22 cellular contexts compared by ENCODE assay signal in the genomic region with DNA sequence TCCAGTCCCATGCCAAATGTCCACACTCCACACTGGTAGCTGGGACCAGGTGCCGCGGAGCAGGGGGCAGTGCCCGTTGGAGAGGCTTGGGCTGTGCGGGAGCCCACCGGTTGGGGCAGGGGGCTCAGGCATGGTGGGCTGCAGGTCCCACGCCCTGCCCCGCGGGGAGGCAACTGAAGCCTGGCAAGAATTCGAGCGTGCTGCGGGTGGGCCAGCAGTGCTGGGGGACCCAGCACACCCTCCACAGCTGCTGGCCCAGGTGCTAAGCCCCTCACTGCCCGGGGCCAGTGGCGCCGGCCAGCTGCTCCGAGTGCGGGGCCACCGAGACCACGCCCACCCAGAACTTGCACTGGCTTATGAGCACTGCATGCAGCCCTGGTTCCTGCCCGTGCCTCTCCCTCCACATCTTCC.
DNase-seq lines count a peak whose midpoint lies in the region; ATAC-seq and TF ChIP-seq lines count a peak whose summit lies in the region.
"Had no signal": no experiment of that assay in that cellular context is flagged by ENCODE, and none has a peak within 500 bp of the region (broad histone marks: within the 10 kb centered on the region; RNA-seq: fewer than 3 reads in every experiment).

No MANE protein-coding gene starts in this region.

- peaks cover 11 to 12% of the 10 kb centered on the region in 2 donors for H3K9me3 Mint-ChIP-seq in stimulated activated naive CD8-positive, alpha-beta T cell treated with anti-CD3 and anti-CD28 coated beads, Interleukin-15, amount 100 ng/mL, for 72 hours
- peaks cover 3% of the 10 kb centered on the region for H3K9me3 Mint-ChIP-seq in stimulated activated memory B cell treated with anti-CD40 and anti-IgM and Interleukin-4, amounts not matched to agents 10 μg/mL and 1 μg/mL and 100 μg/mL, for 72 hours

- H3K4me1 Mint-ChIP-seq in stimulated activated naive CD8-positive, alpha-beta T cell treated with anti-CD3 and anti-CD28 coated beads, Interleukin-15, amount 100 ng/mL, for 72 hours = no peaks in the 10 kb centered on the region
- H3K4me1 Mint-ChIP-seq in stimulated activated memory B cell treated with anti-CD40 and anti-IgM and Interleukin-4, amounts not matched to agents 10 μg/mL and 1 μg/mL and 100 μg/mL, for 72 hours = no peaks in the 10 kb centered on the region
- H3K4me1 Mint-ChIP-seq: B cell; CD8-positive, alpha-beta memory T cell; GM23338; H9 had no signal

- H3K4me2 ChIP-seq in neuronal stem cell (ENCODE audit: insufficient read depth, low read length, poor library complexity, severe bottlenecking) = no peak overlapping the region
- H3K4me2 ChIP-seq: BLaER1, GM23338 had no signal

- H4K8ac ChIP-seq in neuronal stem cell (ENCODE audit: low read depth, low read length) = no peak overlapping the region

- H3K27me3 Mint-ChIP-seq in stimulated activated naive CD8-positive, alpha-beta T cell treated with anti-CD3 and anti-CD28 coated beads, Interleukin-15, amount 100 ng/mL, for 72 hours = no peaks in the 10 kb centered on the region
- H3K27me3 Mint-ChIP-seq in stimulated activated memory B cell treated with anti-CD40 and anti-IgM and Interleukin-4, amounts not matched to agents 10 μg/mL and 1 μg/mL and 100 μg/mL, for 72 hours = no peaks in the 10 kb centered on the region
- H3K27me3 Mint-ChIP-seq: B cell; CD4-positive, alpha-beta T cell; CD8-positive, alpha-beta memory T cell had no signal

- no peak overlapping the region for H3K27ac ChIP-seq in neuronal stem cell (replicated peaks; ENCODE audit: low read length)
- H3K27ac ChIP-seq in effector memory CD4-positive, alpha-beta T cell (ENCODE audit: insufficient read depth, low read length, poor library complexity, severe bottlenecking) = no peak overlapping the region
- H3K27ac ChIP-seq: 22Rv1, BLaER1, C4-2B had no signal

- no peak overlapping the region for H2BK5ac ChIP-seq in neuronal stem cell (ENCODE audit: low read length)

- H2BK15ac ChIP-seq in neuronal stem cell (ENCODE audit: low read length) = no peak overlapping the region

- H3K27ac Mint-ChIP-seq in stimulated activated naive CD8-positive, alpha-beta T cell treated with anti-CD3 and anti-CD28 coated beads, Interleukin-15, amount 100 ng/mL, for 72 hours = peak overlapping the region in 1 of 2 donors; percentile 77
- no peak overlapping the region for H3K27ac Mint-ChIP-seq in stimulated activated memory B cell treated with anti-CD40 and anti-IgM and Interleukin-4, amounts not matched to agents 10 μg/mL and 1 μg/mL and 100 μg/mL, for 72 hours
- H3K27ac Mint-ChIP-seq: B cell; CD4-positive, alpha-beta T cell; CD8-positive, alpha-beta memory T cell; GM23338; H9 had no signal

- H3K4me3 ChIP-seq in neuronal stem cell (ENCODE audit: low read length in 2 of 2) = no peak overlapping the region
- H3K4me3 ChIP-seq in effector memory CD4-positive, alpha-beta T cell (ENCODE audit: insufficient read depth, low read depth, low read length, poor library complexity, severe bottlenecking) = no peak overlapping the region
- H3K4me3 ChIP-seq: BLaER1, GM12878, GM23338 had no signal

- no peak for TF ChIP-seq POLR2A in erythroblast (IDR thresholded peaks at IDR 0.05; ENCODE audit: low read length)

- no peak for DNase-seq in stimulated activated naive CD8-positive, alpha-beta T cell treated with anti-CD3 and anti-CD28 coated beads, Interleukin-15, amount 100 ng/mL, for 72 hours
- no peak for DNase-seq in stimulated activated naive CD8-positive, alpha-beta T cell treated with anti-CD3 and anti-CD28 coated beads, Interleukin-15, Interleukin-2, amounts not matched to agents 100 U/mL and 50 U/mL, for 24 hours
- DNase-seq in neuronal stem cell (ENCODE audit: low spot score) (no peak), amniotic stem cell (lab: John Stamatoyannopoulos, UW) (no peak), erythroblast (lab: John Stamatoyannopoulos, UW) (no peak)
- DNase-seq in effector memory CD4-positive, alpha-beta T cell = no peak
- no peak for DNase-seq in activated CD4-positive, alpha-beta T cell treated with anti-CD3 and anti-CD28 coated beads for 48 hours
- DNase-seq: CD4-positive, alpha-beta T cell; CD8-positive, alpha-beta memory T cell; DMS 273 treated with DMSO at 0.1 percent for 48 hours; DMS79; EL; GDM1; H9 had no signal

- ATAC-seq in stimulated activated naive CD8-positive, alpha-beta T cell treated with anti-CD3 and anti-CD28 coated beads, Interleukin-15, amount 100 ng/mL, for 72 hours = peak; percentile 28
- no peak for ATAC-seq in stimulated activated naive CD8-positive, alpha-beta T cell treated with anti-CD3 and anti-CD28 coated beads, Interleukin-15, Interleukin-2, amounts not matched to agents 100 U/mL and 50 U/mL, for 24 hours
- ATAC-seq in stimulated activated memory B cell treated with anti-CD40 and anti-IgM and Interleukin-4, amounts not matched to agents 10 μg/mL and 1 μg/mL and 100 μg/mL, for 72 hours = peak; percentile 50
- ATAC-seq: GM12878, GM23338, HCT116 had no signal

- WGBS in neuronal stem cell (ENCODE audit: extremely low coverage in 2 of 2, insufficient read length in 2 of 2, insufficient replicate concordance in 1 of 2), 2 donors = no CpG with 5 or more reads among the region's 19 CpGs

- H3K4ac ChIP-seq in neuronal stem cell (ENCODE audit: low read length) = no peak overlapping the region

- H3K36me3 ChIP-seq in neuronal stem cell (replicated peaks in 1 of 2; ENCODE audit: control insufficient read depth in 2 of 2, insufficient read depth in 2 of 2, low read length in 2 of 2) = no peaks in the 10 kb centered on the region
- H3K36me3 ChIP-seq in effector memory CD4-positive, alpha-beta T cell (ENCODE audit: control insufficient read depth, insufficient read depth, low read length) = no peaks in the 10 kb centered on the region
- H3K36me3 ChIP-seq: BLaER1 had no signal

- H3K18ac ChIP-seq in neuronal stem cell (ENCODE audit: low read length) = no peak overlapping the region

- H3K79me1 ChIP-seq in neuronal stem cell (ENCODE audit: low read depth, low read length) = no peaks in the 10 kb centered on the region

- H3K27me3 ChIP-seq in neuronal stem cell (ENCODE audit: control insufficient read depth in 3 of 3, insufficient read depth in 3 of 3, low read depth in 1 of 3, low read length in 3 of 3) = no peaks in the 10 kb centered on the region
- H3K27me3 ChIP-seq in effector memory CD4-positive, alpha-beta T cell (replicated peaks; ENCODE audit: control insufficient read depth, insufficient read depth, low read length, poor library complexity, severe bottlenecking) = no peaks in the 10 kb centered on the region
- H3K27me3 ChIP-seq: BLaER1 had no signal

- no peak overlapping the region for H3K23ac ChIP-seq in neuronal stem cell (ENCODE audit: low read depth, low read length, poor library complexity)

- no peaks in the 10 kb centered on the region for H3K4me1 ChIP-seq in neuronal stem cell (ENCODE audit: control insufficient read depth in 2 of 2, insufficient read depth in 1 of 2, low read depth in 1 of 2, low read length in 2 of 2)
- no peaks in the 10 kb centered on the region for H3K4me1 ChIP-seq in effector memory CD4-positive, alpha-beta T cell (ENCODE audit: control insufficient read depth, insufficient read depth, low read length, poor library complexity, severe bottlenecking)
- H3K4me1 ChIP-seq: BLaER1 had no signal

- peak overlapping the region; percentile 89 for H3K14ac ChIP-seq in neuronal stem cell (ENCODE audit: low read length)

- no peaks in the 10 kb centered on the region for H3K36me3 Mint-ChIP-seq in stimulated activated memory B cell treated with anti-CD40 and anti-IgM and Interleukin-4, amounts not matched to agents 10 μg/mL and 1 μg/mL and 100 μg/mL, for 72 hours
- H3K36me3 Mint-ChIP-seq: CD8-positive, alpha-beta memory T cell had no signal

- no peak overlapping the region for H3K4me3 Mint-ChIP-seq in stimulated activated naive CD8-positive, alpha-beta T cell treated with anti-CD3 and anti-CD28 coated beads, Interleukin-15, amount 100 ng/mL, for 72 hours
- no peak overlapping the region for H3K4me3 Mint-ChIP-seq in stimulated activated memory B cell treated with anti-CD40 and anti-IgM and Interleukin-4, amounts not matched to agents 10 μg/mL and 1 μg/mL and 100 μg/mL, for 72 hours
- H3K4me3 Mint-ChIP-seq: B cell; CD4-positive, alpha-beta T cell; CD8-positive, alpha-beta memory T cell; GM23338; H9 had no signal

- no peaks in the 10 kb centered on the region for H3K9me3 ChIP-seq in neuronal stem cell (replicated peaks in 1 of 2; ENCODE audit: control insufficient read depth in 2 of 2, insufficient read depth in 1 of 2, low read depth in 1 of 2, low read length in 2 of 2)
- H3K9me3 ChIP-seq in effector memory CD4-positive, alpha-beta T cell (ENCODE audit: control insufficient read depth, low read length) = no peaks in the 10 kb centered on the region

- no peak overlapping the region for H2AFZ ChIP-seq in neuronal stem cell (ENCODE audit: low read length)
- H2AFZ ChIP-seq: GM23338 had no signal

- no peak overlapping the region for H2BK12ac ChIP-seq in neuronal stem cell (ENCODE audit: low read length)

- no peak overlapping the region for H2AK5ac ChIP-seq in neuronal stem cell (ENCODE audit: low read depth, low read length)

- H4K91ac ChIP-seq in neuronal stem cell (ENCODE audit: low read depth, low read length, poor library complexity) = no peak overlapping the region

- H3K9ac ChIP-seq in neuronal stem cell (ENCODE audit: low read depth, low read length, poor library complexity) = no peak overlapping the region
- H3K9ac ChIP-seq: BLaER1 had no signal

- no peak overlapping the region for H2BK120ac ChIP-seq in neuronal stem cell (ENCODE audit: low read depth, low read length)
